In the genomic region with DNA sequence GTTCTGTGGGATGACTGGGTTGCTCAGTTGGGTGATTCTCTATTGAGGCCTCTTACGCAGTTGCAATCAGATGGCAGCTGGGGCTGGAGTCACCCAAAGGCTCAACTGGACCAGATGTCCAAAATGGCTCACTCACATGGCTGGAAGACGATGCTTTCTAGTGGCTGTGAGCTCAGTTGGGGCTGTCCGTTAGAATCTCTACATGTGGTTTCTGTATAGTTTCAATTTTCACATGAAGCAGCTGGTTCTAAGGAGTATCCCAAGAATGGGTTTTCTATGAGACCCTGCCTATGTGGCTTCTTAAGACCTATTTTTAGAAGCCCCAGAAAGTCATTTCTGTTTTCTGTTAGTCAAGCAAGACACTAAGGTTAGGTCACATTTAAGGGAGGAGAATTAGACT, we compare ENCODE assay signal across 9 cellular contexts. TPM values are rescaled to one million over a fixed set of nuclear protein-coding genes. Genes with fewer than 3 reads are reported as not detected.
DNase-seq lines count a peak whose midpoint lies in the region; ATAC-seq and TF ChIP-seq lines count a peak whose summit lies in the region.
"Had no signal": no experiment of that assay in that cellular context is flagged by ENCODE, and none has a peak within 500 bp of the region (broad histone marks: within the 10 kb centered on the region; RNA-seq: fewer than 3 reads in every experiment).

No MANE protein-coding gene starts in this region.

- peak overlapping the region; percentile 35 for H3K4me3 Mint-ChIP-seq in activated CD8-positive, alpha-beta memory T cell treated with anti-CD3 and anti-CD28 coated beads, Interleukin-2, amount 10 ng/mL, durations not matched to agents 7 days and 5 days

- H3K27me3 ChIP-seq in Panc1 (ENCODE audit: control insufficient read depth, insufficient read depth, low read length) (no peaks in the 10 kb centered on the region), smooth muscle cell (ENCODE audit: low read depth) (no peaks in the 10 kb centered on the region), ovary (no peaks in the 10 kb centered on the region)
- H3K27me3 ChIP-seq: SJSA1 had no signal

- peak overlapping the region; percentile 30 for H3K27ac ChIP-seq in Panc1 (ENCODE audit: low read length)
- peak overlapping the region; percentile 45 for H3K27ac ChIP-seq in smooth muscle cell (ENCODE audit: low read depth)
- no peak overlapping the region for H3K27ac ChIP-seq in ovary
- H3K27ac ChIP-seq: SJSA1 had no signal

- no peak overlapping the region for H3K4me2 ChIP-seq in smooth muscle cell

- no peak for TF ChIP-seq POLR2A in ovary (IDR thresholded peaks at IDR 0.05)

- CTCF ChIA-PET in activated CD8-positive, alpha-beta memory T cell treated with anti-CD3 and anti-CD28 coated beads, Interleukin-2, amount 10 ng/mL, durations not matched to agents 7 days and 5 days (lab: Charles Lee): interaction anchor here (1.1 to 3.0 kb wide), 16 partner anchors 9 to 385 kb away, joined by 3 to 21 read pairs (median 4); a partner anchor contains a TSS
- CTCF ChIA-PET in Panc1 (lab: Charles Lee): no interaction called here

- H3K4me1 Mint-ChIP-seq in activated CD8-positive, alpha-beta memory T cell treated with anti-CD3 and anti-CD28 coated beads, Interleukin-2, amount 10 ng/mL, durations not matched to agents 7 days and 5 days: peaks cover 81% of the 10 kb centered on the region

- H3K4me1 ChIP-seq in Panc1 (ENCODE audit: control insufficient read depth, insufficient read depth, low read length): peaks cover 41% of the 10 kb centered on the region
- peaks cover 47% of the 10 kb centered on the region for H3K4me1 ChIP-seq in smooth muscle cell (ENCODE audit: low read depth)
- H3K4me1 ChIP-seq in ovary (ENCODE audit: insufficient read depth): peaks cover 2% of the 10 kb centered on the region

- ATAC-seq in activated CD8-positive, alpha-beta memory T cell treated with anti-CD3 and anti-CD28 coated beads, Interleukin-2, amount 10 ng/mL, durations not matched to agents 7 days and 5 days: no peak
- ATAC-seq in HG02678 (IDR thresholded peaks at IDR 0.05; ENCODE audit: unreplicated experiment): peak; percentile 70
- ATAC-seq in Panc1: no peak

- peaks cover 80% of the 10 kb centered on the region for H3K36me3 Mint-ChIP-seq in activated CD8-positive, alpha-beta memory T cell treated with anti-CD3 and anti-CD28 coated beads, Interleukin-2, amount 10 ng/mL, durations not matched to agents 7 days and 5 days

- peak overlapping the region; percentile 82 for H3K27ac Mint-ChIP-seq in activated CD8-positive, alpha-beta memory T cell treated with anti-CD3 and anti-CD28 coated beads, Interleukin-2, amount 10 ng/mL, durations not matched to agents 7 days and 5 days

- peaks cover 33% of the 10 kb centered on the region for H3F3A ChIP-seq in smooth muscle cell (ENCODE audit: low read depth)

- no peaks in the 10 kb centered on the region for H3K9me3 ChIP-seq in Panc1 (ENCODE audit: control insufficient read depth, insufficient read depth, low read depth, low read length)
- no peaks in the 10 kb centered on the region for H3K9me3 ChIP-seq in smooth muscle cell (replicated peaks; ENCODE audit: low read depth)
- H3K9me3 ChIP-seq in ovary: no peaks in the 10 kb centered on the region
- H3K9me3 ChIP-seq: SJSA1 had no signal

- peaks cover 3% of the 10 kb centered on the region for H3K27me3 Mint-ChIP-seq in activated CD8-positive, alpha-beta memory T cell treated with anti-CD3 and anti-CD28 coated beads, Interleukin-2, amount 10 ng/mL, durations not matched to agents 7 days and 5 days

- H3K79me2 ChIP-seq in smooth muscle cell (ENCODE audit: low read depth): peaks cover 79% of the 10 kb centered on the region

- TF ChIP-seq CTCF in Panc1 (IDR thresholded peaks at IDR 0.05) (no peak), smooth muscle cell (IDR thresholded peaks at IDR 0.05; ENCODE audit: borderline replicate concordance, insufficient read depth, poor library complexity, severe bottlenecking) (no peak), ovary (IDR thresholded peaks at IDR 0.05) (no peak)

- H3K4me3 ChIP-seq in Panc1 (ENCODE audit: low read depth in 2 of 2, low read length in 2 of 2): no peak overlapping the region
- H3K4me3 ChIP-seq in smooth muscle cell: no peak overlapping the region
- no peak overlapping the region for H3K4me3 ChIP-seq in ovary
- H3K4me3 ChIP-seq: SJSA1 had no signal

- H3K36me3 ChIP-seq in Panc1 (ENCODE audit: control insufficient read depth, insufficient read depth, low read length) (peaks cover 74% of the 10 kb centered on the region), smooth muscle cell (ENCODE audit: low read depth) (peaks cover 12% of the 10 kb centered on the region), ovary (no peaks in the 10 kb centered on the region)

- 94% methylated on average over 3 of the region's 3 CpGs for whole genome bisulfite sequencing in smooth muscle cell (ENCODE audit: low lambda C conversion rate)
- WGBS in ovary, 3 donors: 83 to 84% (median 83%) methylated on average over 3 of the region's 3 CpGs

- peaks cover 9% of the 10 kb centered on the region for H4K20me1 ChIP-seq in smooth muscle cell (ENCODE audit: low read depth)

- intact Hi-C loops in Panc1 (cut with micrococcal nuclease; ENCODE audit: unreplicated experiment) (no loop called here), ovary (cut with DNase I) (no loop called here)

- BruUV-seq in Panc1 (replicated peaks; lab: Mats Ljungman, UMichigan): no TSS peak

- DNase-seq in activated CD8-positive, alpha-beta memory T cell treated with anti-CD3 and anti-CD28 coated beads, Interleukin-2, amount 10 ng/mL, durations not matched to agents 7 days and 5 days: no peak
- no peak for DNase-seq in activated CD8-positive, alpha-beta memory T cell treated with anti-CD3 and anti-CD28 coated beads, Interleukin-2, amount 50 U/mL, for 4 hours
- no peak for DNase-seq in Panc1 (ENCODE audit: low read depth, low spot score)
- no peak for DNase-seq in smooth muscle cell (lab: John Stamatoyannopoulos, UW; ENCODE audit: unreplicated experiment)
- DNase-seq in ovary: no peak
- no peak for DNase-seq in A172 (ENCODE audit: low spot score)
- no peak for DNase-seq in superior temporal gyrus (ENCODE audit: extremely low spot score)

- in situ Hi-C loops in Panc1 (cut with HindIII; ENCODE audit: low pct_unique_long_range_greater_than_20kb, low sequenced_read_pairs): no loop called here

- POLR2A ChIA-PET in Panc1 (lab: Charles Lee): interaction anchor here (0.6 kb wide), 1 partner anchor 16 kb away, joined by 3 read pairs; no protein-coding TSS in a partner anchor

- no peak overlapping the region for H3K9ac ChIP-seq in smooth muscle cell (ENCODE audit: low read depth)

- no peaks in the 10 kb centered on the region for H3K9me3 Mint-ChIP-seq in activated CD8-positive, alpha-beta memory T cell treated with anti-CD3 and anti-CD28 coated beads, Interleukin-2, amount 10 ng/mL, durations not matched to agents 7 days and 5 days (ENCODE audit: low read depth)

- H2AFZ ChIP-seq in smooth muscle cell (ENCODE audit: low read depth): no peak overlapping the region

- no peak for TF ChIP-seq EP300 in ovary (IDR thresholded peaks at IDR 0.05)

RNA-seq across cellular contexts. Expression of a gene that starts 4.4 kb away (rescaled TPM):
- 100 to 1,000 TPM; 307 to 424 TPM for total RNA-seq in activated CD8-positive, alpha-beta memory T cell treated with anti-CD3 and anti-CD28 coated beads, Interleukin-2, amount 10 ng/mL, durations not matched to agents 7 days and 5 days
- 322 TPM for total RNA-seq in Panc1 (2021; ENCODE audit: unreplicated experiment)
- polyA plus RNA-seq in Panc1 (2012; ENCODE audit: insufficient read length): 173 TPM
- total RNA-seq in smooth muscle cell: 266 and 283 TPM in 2 replicates
- polyA plus RNA-seq in smooth muscle cell: 197 and 200 TPM in 2 replicates
- 100 to 1,000 TPM; 109 to 223 (median 206) TPM for total RNA-seq in ovary
- 100 to 1,000 TPM; 110 to 216 TPM for polyA plus RNA-seq in ovary
- 488 and 512 TPM in 2 replicates for total RNA-seq in A172 (2014; rRNA removed; shearing (Covaris generic))

RNA-seq across cellular contexts. Expression of a gene that starts 31.9 kb away (rescaled TPM):
- total RNA-seq in activated CD8-positive, alpha-beta memory T cell treated with anti-CD3 and anti-CD28 coated beads, Interleukin-2, amount 10 ng/mL, durations not matched to agents 7 days and 5 days: 1 to 10 TPM in 1 of 2 experiments, under 1 TPM in 1; 0.75 to 1.1 TPM
- 0.74 TPM for total RNA-seq in Panc1 (2021; ENCODE audit: unreplicated experiment)
- polyA plus RNA-seq in Panc1 (2012; ENCODE audit: insufficient read length): 1.6 TPM
- 3.6 and 5.7 TPM in 2 replicates for total RNA-seq in smooth muscle cell
- polyA plus RNA-seq in smooth muscle cell: 5.7 and 6.3 TPM in 2 replicates
- total RNA-seq in ovary: under 1 TPM; 0.25 to 0.79 (median 0.37) TPM
- under 1 TPM; 0.24 to 0.65 TPM for polyA plus RNA-seq in ovary
- 0.48 and 0.52 TPM in 2 replicates for total RNA-seq in A172 (2014; rRNA removed; shearing (Covaris generic))

RNA-seq across cellular contexts. Expression of a gene that starts 32.0 kb away (rescaled TPM):
- total RNA-seq in activated CD8-positive, alpha-beta memory T cell treated with anti-CD3 and anti-CD28 coated beads, Interleukin-2, amount 10 ng/mL, durations not matched to agents 7 days and 5 days: 10 to 100 TPM; 21.6 to 31.9 TPM
- 16.5 TPM for total RNA-seq in Panc1 (2021; ENCODE audit: unreplicated experiment)
- polyA plus RNA-seq in Panc1 (2012; ENCODE audit: insufficient read length): 19.2 TPM
- total RNA-seq in smooth muscle cell: 4.8 and 8.4 TPM in 2 replicates
- 3.9 and 10.0 TPM in 2 replicates for polyA plus RNA-seq in smooth muscle cell
- total RNA-seq in ovary: 10 to 100 TPM in 4 of 7 donors, 1 to 10 TPM in 3; 7.0 to 15.0 (median 11.5) TPM
- 10 to 100 TPM in 1 of 2 donors, 1 to 10 TPM in 1; 8.6 to 11.9 TPM for polyA plus RNA-seq in ovary
- 32.0 and 39.3 TPM in 2 replicates for total RNA-seq in A172 (2014; rRNA removed; shearing (Covaris generic))

Comparison
In these comparisons a context has a peak if more than half of its experiments do, and no peak if none do; other contexts are left out.
1. H3K27ac ChIP-seq: peak in Panc1 (single experiment) and smooth muscle cell (single experiment); none in ovary (0 of 2).